ENCODE assay signal across 1 cellular context in the genomic region with DNA sequence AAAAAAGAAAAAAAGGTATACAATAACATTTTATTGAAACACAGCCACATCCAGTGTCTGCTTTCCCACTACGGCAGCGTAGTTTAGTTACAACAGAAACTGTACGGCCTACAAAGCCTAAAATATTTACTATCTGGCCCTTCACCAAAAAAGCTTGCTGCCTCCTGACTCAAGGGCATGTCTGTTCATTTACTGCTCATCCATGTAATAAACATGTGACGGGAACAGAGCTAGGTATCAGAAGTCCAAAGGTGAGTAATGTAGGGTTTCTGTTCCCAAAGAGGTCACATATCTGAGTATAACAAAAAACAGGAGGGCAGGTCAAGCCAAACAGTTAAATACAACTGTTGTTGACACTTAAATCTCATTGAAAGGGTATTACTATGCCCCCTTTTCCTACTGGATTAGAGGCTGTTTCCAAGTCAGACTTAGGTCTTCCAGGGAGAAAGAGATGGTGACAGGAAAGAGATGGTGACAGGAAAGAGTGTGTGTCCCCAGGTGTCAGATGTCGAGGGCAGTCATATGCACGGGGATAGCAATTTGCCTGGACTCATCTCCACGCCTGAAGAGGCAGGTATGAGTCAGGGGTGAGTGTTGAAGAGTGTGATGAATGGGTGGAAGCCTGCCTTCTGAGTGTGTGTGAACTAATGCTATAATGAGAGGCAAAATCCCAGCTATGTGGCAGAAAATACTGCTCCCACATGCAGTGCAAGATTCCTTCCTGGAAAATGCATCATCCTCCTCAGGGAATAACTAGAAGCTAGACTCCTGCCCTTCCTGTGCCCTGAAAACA.
TF ChIP-seq lines count a peak whose summit lies in the region.

No MANE protein-coding gene starts in this region.

TF ChIP-seq in WTC11, 78 proteins besides CTCF, POLR2A, EP300 and RAD21 (continued from another document):
- TF ChIP-seq, protein P1, sequence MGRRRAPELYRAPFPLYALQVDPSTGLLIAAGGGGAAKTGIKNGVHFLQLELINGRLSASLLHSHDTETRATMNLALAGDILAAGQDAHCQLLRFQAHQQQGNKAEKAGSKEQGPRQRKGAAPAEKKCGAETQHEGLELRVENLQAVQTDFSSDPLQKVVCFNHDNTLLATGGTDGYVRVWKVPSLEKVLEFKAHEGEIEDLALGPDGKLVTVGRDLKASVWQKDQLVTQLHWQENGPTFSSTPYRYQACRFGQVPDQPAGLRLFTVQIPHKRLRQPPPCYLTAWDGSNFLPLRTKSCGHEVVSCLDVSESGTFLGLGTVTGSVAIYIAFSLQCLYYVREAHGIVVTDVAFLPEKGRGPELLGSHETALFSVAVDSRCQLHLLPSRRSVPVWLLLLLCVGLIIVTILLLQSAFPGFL (CRISPR knock-in tag; IDR thresholded peaks at IDR 0.05; ENCODE audit: borderline replicate concordance): no peak
- TF ChIP-seq TEAD4 (CRISPR knock-in tag; IDR thresholded peaks at IDR 0.05) (no peak), RELA (CRISPR knock-in tag; IDR thresholded peaks at IDR 0.05; ENCODE audit: borderline replicate concordance) (no peak), FOXJ3 (CRISPR knock-in tag; IDR thresholded peaks at IDR 0.05; ENCODE audit: borderline replicate concordance) (no peak)
- TF ChIP-seq, protein P2, sequence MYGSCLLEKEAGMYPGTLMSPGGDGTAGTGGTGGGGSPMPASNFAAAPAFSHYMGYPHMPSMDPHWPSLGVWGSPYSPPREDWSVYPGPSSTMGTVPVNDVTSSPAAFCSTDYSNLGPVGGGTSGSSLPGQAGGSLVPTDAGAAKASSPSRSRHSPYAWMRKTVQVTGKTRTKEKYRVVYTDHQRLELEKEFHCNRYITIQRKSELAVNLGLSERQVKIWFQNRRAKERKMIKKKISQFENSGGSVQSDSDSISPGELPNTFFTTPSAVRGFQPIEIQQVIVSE (CRISPR knock-in tag; IDR thresholded peaks at IDR 0.05; ENCODE audit: borderline replicate concordance): no peak
- TF ChIP-seq, protein P3, sequence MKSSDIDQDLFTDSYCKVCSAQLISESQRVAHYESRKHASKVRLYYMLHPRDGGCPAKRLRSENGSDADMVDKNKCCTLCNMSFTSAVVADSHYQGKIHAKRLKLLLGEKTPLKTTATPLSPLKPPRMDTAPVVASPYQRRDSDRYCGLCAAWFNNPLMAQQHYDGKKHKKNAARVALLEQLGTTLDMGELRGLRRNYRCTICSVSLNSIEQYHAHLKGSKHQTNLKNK (CRISPR knock-in tag; IDR thresholded peaks at IDR 0.05): no peak
- TF ChIP-seq, protein P4, sequence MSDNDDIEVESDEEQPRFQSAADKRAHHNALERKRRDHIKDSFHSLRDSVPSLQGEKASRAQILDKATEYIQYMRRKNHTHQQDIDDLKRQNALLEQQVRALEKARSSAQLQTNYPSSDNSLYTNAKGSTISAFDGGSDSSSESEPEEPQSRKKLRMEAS (CRISPR knock-in tag; IDR thresholded peaks at IDR 0.05): no peak
- TF ChIP-seq, protein P5, sequence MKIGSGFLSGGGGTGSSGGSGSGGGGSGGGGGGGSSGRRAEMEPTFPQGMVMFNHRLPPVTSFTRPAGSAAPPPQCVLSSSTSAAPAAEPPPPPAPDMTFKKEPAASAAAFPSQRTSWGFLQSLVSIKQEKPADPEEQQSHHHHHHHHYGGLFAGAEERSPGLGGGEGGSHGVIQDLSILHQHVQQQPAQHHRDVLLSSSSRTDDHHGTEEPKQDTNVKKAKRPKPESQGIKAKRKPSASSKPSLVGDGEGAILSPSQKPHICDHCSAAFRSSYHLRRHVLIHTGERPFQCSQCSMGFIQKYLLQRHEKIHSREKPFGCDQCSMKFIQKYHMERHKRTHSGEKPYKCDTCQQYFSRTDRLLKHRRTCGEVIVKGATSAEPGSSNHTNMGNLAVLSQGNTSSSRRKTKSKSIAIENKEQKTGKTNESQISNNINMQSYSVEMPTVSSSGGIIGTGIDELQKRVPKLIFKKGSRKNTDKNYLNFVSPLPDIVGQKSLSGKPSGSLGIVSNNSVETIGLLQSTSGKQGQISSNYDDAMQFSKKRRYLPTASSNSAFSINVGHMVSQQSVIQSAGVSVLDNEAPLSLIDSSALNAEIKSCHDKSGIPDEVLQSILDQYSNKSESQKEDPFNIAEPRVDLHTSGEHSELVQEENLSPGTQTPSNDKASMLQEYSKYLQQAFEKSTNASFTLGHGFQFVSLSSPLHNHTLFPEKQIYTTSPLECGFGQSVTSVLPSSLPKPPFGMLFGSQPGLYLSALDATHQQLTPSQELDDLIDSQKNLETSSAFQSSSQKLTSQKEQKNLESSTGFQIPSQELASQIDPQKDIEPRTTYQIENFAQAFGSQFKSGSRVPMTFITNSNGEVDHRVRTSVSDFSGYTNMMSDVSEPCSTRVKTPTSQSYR (CRISPR knock-in tag; IDR thresholded peaks at IDR 0.05): no peak
- TF ChIP-seq, protein P6, sequence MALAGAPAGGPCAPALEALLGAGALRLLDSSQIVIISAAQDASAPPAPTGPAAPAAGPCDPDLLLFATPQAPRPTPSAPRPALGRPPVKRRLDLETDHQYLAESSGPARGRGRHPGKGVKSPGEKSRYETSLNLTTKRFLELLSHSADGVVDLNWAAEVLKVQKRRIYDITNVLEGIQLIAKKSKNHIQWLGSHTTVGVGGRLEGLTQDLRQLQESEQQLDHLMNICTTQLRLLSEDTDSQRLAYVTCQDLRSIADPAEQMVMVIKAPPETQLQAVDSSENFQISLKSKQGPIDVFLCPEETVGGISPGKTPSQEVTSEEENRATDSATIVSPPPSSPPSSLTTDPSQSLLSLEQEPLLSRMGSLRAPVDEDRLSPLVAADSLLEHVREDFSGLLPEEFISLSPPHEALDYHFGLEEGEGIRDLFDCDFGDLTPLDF (CRISPR knock-in tag; IDR thresholded peaks at IDR 0.05): no peak
